In the genomic region with DNA sequence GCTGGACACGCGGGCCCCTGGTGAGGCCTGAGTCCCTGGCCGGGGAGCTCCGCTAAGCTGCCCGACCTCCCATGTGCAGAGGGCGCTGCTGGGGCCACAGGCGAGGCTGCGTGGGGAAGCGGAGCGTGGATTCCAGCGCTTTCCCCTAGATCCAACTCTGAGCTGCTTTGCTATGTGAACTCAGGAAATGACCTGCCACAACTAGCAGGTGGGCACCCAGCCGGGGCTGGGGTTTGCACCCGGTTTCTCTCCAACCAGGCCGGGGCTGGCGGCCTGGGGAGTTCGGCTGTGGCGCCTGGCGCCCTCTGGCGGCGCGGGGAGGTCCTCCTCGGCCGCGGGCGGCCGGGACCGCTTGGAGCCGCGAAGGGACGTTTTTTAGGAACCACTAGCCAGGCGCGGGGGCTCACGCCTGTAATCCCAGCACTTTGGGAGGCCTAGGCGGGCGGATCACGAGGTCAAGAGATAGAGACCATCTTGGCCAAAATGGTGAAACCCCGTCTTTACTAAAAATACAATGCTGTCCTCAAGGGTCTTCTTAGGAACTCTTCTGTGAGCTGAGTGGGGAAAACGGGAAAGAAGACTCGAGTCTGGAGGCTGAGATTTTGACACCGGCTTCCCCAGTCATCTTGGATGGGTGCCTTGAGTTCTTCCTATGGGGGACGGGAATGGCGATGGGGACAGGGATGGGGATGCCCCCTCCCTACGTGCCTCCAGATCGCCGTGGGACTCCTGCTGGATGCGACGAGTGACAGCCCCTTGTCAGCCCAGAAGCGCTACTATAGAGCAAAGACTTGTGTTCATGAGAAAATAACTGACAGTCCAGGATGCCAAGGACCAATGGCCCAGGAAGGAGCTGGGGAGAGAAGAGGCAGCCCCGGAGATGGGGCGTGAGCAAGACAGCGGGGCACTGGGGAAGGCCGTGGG, we compare ENCODE assay signal across 8 cellular contexts. TPM values are rescaled to one million over a fixed set of nuclear protein-coding genes. Genes with fewer than 3 reads are reported as not detected.
DNase-seq lines count a peak whose midpoint lies in the region; ATAC-seq and TF ChIP-seq lines count a peak whose summit lies in the region.

No MANE protein-coding gene starts in this region.

- no peaks in the 10 kb centered on the region for H3K9me3 Mint-ChIP-seq in activated CD4-positive, alpha-beta T cell treated with anti-CD3 and anti-CD28 coated beads, Interleukin-2, amount 10 ng/mL, durations not matched to agents 24 days and 14 days

- H3K9me2 ChIP-seq in Karpas-422 (replicated peaks; ENCODE audit: insufficient read depth, low read length) = no peaks in the 10 kb centered on the region

- no peak overlapping the region for H2BK120ac ChIP-seq in mesendoderm (ENCODE audit: low read depth, low read length)

- DNase-seq in activated CD4-positive, alpha-beta T cell treated with anti-CD3 and anti-CD28 coated beads, Interleukin-2, amount 10 ng/mL, durations not matched to agents 24 days and 14 days = peak; percentile 93
- DNase-seq in effector CD4-positive, alpha-beta T cell = peak; percentile 63
- peak; percentile 70 for DNase-seq in mesendoderm
- DNase-seq in stimulated activated CD8-positive, alpha-beta memory T cell treated with anti-CD3 and anti-CD28 coated beads, Interleukin-4, amount 100 ng/mL, for 24 hours (ENCODE audit: low read depth) = peak; percentile 58
- DNase-seq in G401 (ENCODE audit: low spot score) = no peak
- DNase-seq in Karpas-422 = no peak

- TF ChIP-seq CTCF in GM12874 (IDR thresholded peaks at IDR 0.05; ENCODE audit: insufficient read depth, low read depth, low read length) = peak; percentile 93

- in situ Hi-C loops in G401 (cut with HindIII; ENCODE audit: low sequenced_read_pairs) = no loop called here

- H3K4ac ChIP-seq in mesendoderm (ENCODE audit: low read depth, low read length) = peak overlapping the region; percentile 50

- no peaks in the 10 kb centered on the region for H4K20me1 ChIP-seq in Karpas-422 (ENCODE audit: insufficient read depth, low read depth, low read length)

- no peak overlapping the region for H2BK15ac ChIP-seq in mesendoderm (replicated peaks; ENCODE audit: low read depth)

- no peaks in the 10 kb centered on the region for H3K9me3 ChIP-seq in Karpas-422 (ENCODE audit: low read length)

- H2AFZ ChIP-seq in Karpas-422 (ENCODE audit: low read length) = no peak overlapping the region

- H3K4me3 ChIP-seq in mesendoderm (ENCODE audit: low read length) (no peak overlapping the region), Karpas-422 (ENCODE audit: low read length) (no peak overlapping the region)

- H3K9ac ChIP-seq in mesendoderm (ENCODE audit: low read length) (peak overlapping the region; percentile 43), Karpas-422 (ENCODE audit: low read length) (no peak overlapping the region)

- peaks cover 8% of the 10 kb centered on the region for H3K27me3 Mint-ChIP-seq in activated CD4-positive, alpha-beta T cell treated with anti-CD3 and anti-CD28 coated beads, Interleukin-2, amount 10 ng/mL, durations not matched to agents 24 days and 14 days

- H3K79me2 ChIP-seq in mesendoderm (ENCODE audit: control insufficient read depth, insufficient read depth, low read length) (no peaks in the 10 kb centered on the region), Karpas-422 (ENCODE audit: low read length) (no peaks in the 10 kb centered on the region)

- no peak overlapping the region for H4K8ac ChIP-seq in mesendoderm (ENCODE audit: low read depth, low read length)

- no peaks in the 10 kb centered on the region for H3K79me1 ChIP-seq in mesendoderm (ENCODE audit: low read length)

- peaks cover 11% of the 10 kb centered on the region for H3K4me1 Mint-ChIP-seq in activated CD4-positive, alpha-beta T cell treated with anti-CD3 and anti-CD28 coated beads, Interleukin-2, amount 10 ng/mL, durations not matched to agents 24 days and 14 days

- no peak overlapping the region for H3K4me2 ChIP-seq in mesendoderm (ENCODE audit: low read length)
- H3K4me2 ChIP-seq in Karpas-422 (ENCODE audit: low read depth, low read length, poor library complexity, severe bottlenecking) = no peak overlapping the region

- H3K18ac ChIP-seq in mesendoderm (ENCODE audit: low read length) = peak overlapping the region; percentile 55

- no peak overlapping the region for H3K4me3 Mint-ChIP-seq in activated CD4-positive, alpha-beta T cell treated with anti-CD3 and anti-CD28 coated beads, Interleukin-2, amount 10 ng/mL, durations not matched to agents 24 days and 14 days

- H3K27ac ChIP-seq in mesendoderm (ENCODE audit: low read depth, low read length) (peak overlapping the region; percentile 60), Karpas-422 (ENCODE audit: low read length) (no peak overlapping the region)

- no peak overlapping the region for H4K5ac ChIP-seq in mesendoderm (ENCODE audit: low read length)

- peak; percentile 61 for ATAC-seq in HG03095 (IDR thresholded peaks at IDR 0.05; ENCODE audit: unreplicated experiment)

- H3K23ac ChIP-seq in mesendoderm (ENCODE audit: low read length) = no peak overlapping the region

- H3K4me1 ChIP-seq in mesendoderm (ENCODE audit: control insufficient read depth, low read depth, low read length) = peaks cover 15% of the 10 kb centered on the region
- no peaks in the 10 kb centered on the region for H3K4me1 ChIP-seq in Karpas-422 (ENCODE audit: low read length)

- peaks cover 2% of the 10 kb centered on the region for H3K36me3 Mint-ChIP-seq in activated CD4-positive, alpha-beta T cell treated with anti-CD3 and anti-CD28 coated beads, Interleukin-2, amount 10 ng/mL, durations not matched to agents 24 days and 14 days (ENCODE audit: low read depth)

- no peaks in the 10 kb centered on the region for H3K27me3 ChIP-seq in mesendoderm (ENCODE audit: insufficient read depth, low read length, poor library complexity)
- no peaks in the 10 kb centered on the region for H3K27me3 ChIP-seq in Karpas-422 (ENCODE audit: low read length)

- peak overlapping the region; percentile 78 for H3K56ac ChIP-seq in mesendoderm (ENCODE audit: low read length)

- WGBS in mesendoderm (ENCODE audit: extremely low coverage, insufficient coverage, low lambda C conversion rate) = no CpG with 5 or more reads among the region's 52 CpGs

- no peak overlapping the region for H3K27ac Mint-ChIP-seq in activated CD4-positive, alpha-beta T cell treated with anti-CD3 and anti-CD28 coated beads, Interleukin-2, amount 10 ng/mL, durations not matched to agents 24 days and 14 days

- peak overlapping the region; percentile 33 for H2AK5ac ChIP-seq in mesendoderm (ENCODE audit: low read length)

- H3K36me3 ChIP-seq in mesendoderm (ENCODE audit: control insufficient read depth, insufficient read depth, low read length) (no peaks in the 10 kb centered on the region), Karpas-422 (ENCODE audit: insufficient read depth, low read length) (no peaks in the 10 kb centered on the region)

- intact Hi-C loops in activated CD4-positive, alpha-beta T cell treated with anti-CD3 and anti-CD28 coated beads, Interleukin-2, amount 10 ng/mL, durations not matched to agents 24 days and 14 days (cut with micrococcal nuclease) = loop anchor here (1.0 to 10.0 kb wide), 4 partner anchors 133 to 436 kb away; partner anchors contain the start of gene ENAH

- peak overlapping the region; percentile 76 for H2BK5ac ChIP-seq in mesendoderm (ENCODE audit: low read length)

RNA-seq across cellular contexts. Expression of gene PYCR2, which starts 12.6 kb away (rescaled TPM):
- total RNA-seq in activated CD4-positive, alpha-beta T cell treated with anti-CD3 and anti-CD28 coated beads, Interleukin-2, amount 10 ng/mL, durations not matched to agents 24 days and 14 days = 144 and 150 TPM in 2 replicates
- 94.1 TPM for polyA plus RNA-seq in mesendoderm (2013, experiment 1 of 2)
- polyA plus RNA-seq in mesendoderm (2013, experiment 2 of 2) = 95.3 TPM
- total RNA-seq in G401 (2014; rRNA removed; shearing (Covaris generic)) = 87.3 and 125 TPM in 2 replicates
- total RNA-seq in Karpas-422 (2014; rRNA removed; shearing (Covaris generic); ENCODE audit: low replicate concordance) = 57.0 and 75.8 TPM in 2 replicates

RNA-seq across cellular contexts. Expression of gene LEFTY1, which starts 22.5 kb away (rescaled TPM):
- not detected in 2 replicates for total RNA-seq in activated CD4-positive, alpha-beta T cell treated with anti-CD3 and anti-CD28 coated beads, Interleukin-2, amount 10 ng/mL, durations not matched to agents 24 days and 14 days
- polyA plus RNA-seq in mesendoderm (2013, experiment 1 of 2) = 42.5 TPM
- 42.7 TPM for polyA plus RNA-seq in mesendoderm (2013, experiment 2 of 2)
- not detected in 2 replicates for total RNA-seq in G401 (2014; rRNA removed; shearing (Covaris generic))
- total RNA-seq in Karpas-422 (2014; rRNA removed; shearing (Covaris generic); ENCODE audit: low replicate concordance) = 0.40 TPM in 1 of 2 replicates, not detected in the other

RNA-seq across cellular contexts. Expression of gene TMEM63A, which starts 29.3 kb away (rescaled TPM):
- 23.0 and 28.5 TPM in 2 replicates for total RNA-seq in activated CD4-positive, alpha-beta T cell treated with anti-CD3 and anti-CD28 coated beads, Interleukin-2, amount 10 ng/mL, durations not matched to agents 24 days and 14 days
- polyA plus RNA-seq in mesendoderm (2013, experiment 1 of 2) = 32.2 TPM
- 34.0 TPM for polyA plus RNA-seq in mesendoderm (2013, experiment 2 of 2)
- total RNA-seq in G401 (2014; rRNA removed; shearing (Covaris generic)) = 1.8 and 2.2 TPM in 2 replicates
- 4.1 and 4.8 TPM in 2 replicates for total RNA-seq in Karpas-422 (2014; rRNA removed; shearing (Covaris generic); ENCODE audit: low replicate concordance)

RNA-seq across cellular contexts. Expression of gene LEFTY2, which starts 29.6 kb away (rescaled TPM):
- total RNA-seq in activated CD4-positive, alpha-beta T cell treated with anti-CD3 and anti-CD28 coated beads, Interleukin-2, amount 10 ng/mL, durations not matched to agents 24 days and 14 days = not detected in 2 replicates
- polyA plus RNA-seq in mesendoderm (2013, experiment 1 of 2) = 11.8 TPM
- polyA plus RNA-seq in mesendoderm (2013, experiment 2 of 2) = 13.3 TPM
- not detected in 2 replicates for total RNA-seq in G401 (2014; rRNA removed; shearing (Covaris generic))
- total RNA-seq in Karpas-422 (2014; rRNA removed; shearing (Covaris generic); ENCODE audit: low replicate concordance) = not detected in 2 replicates

Comparison
In these comparisons a context has a peak if more than half of its experiments do, and no peak if none do; other contexts are left out.
1. DNase-seq: peak in activated CD4-positive, alpha-beta T cell treated with anti-CD3 and anti-CD28 coated beads, Interleukin-2, amount 10 ng/mL, durations not matched to agents 24 days and 14 days (single experiment), effector CD4-positive, alpha-beta T cell (single experiment), mesendoderm (single experiment) and stimulated activated CD8-positive, alpha-beta memory T cell treated with anti-CD3 and anti-CD28 coated beads, Interleukin-4, amount 100 ng/mL, for 24 hours (single experiment); none in G401 (single experiment) and Karpas-422 (single experiment).